Comparison of ENCODE assay signal across 30 cellular contexts in genomic region chrX:66902081-66902480, GRCh38.
"Had no signal": no experiment of that assay in that cellular context is flagged by ENCODE, and none has a peak within 500 bp of the region (broad histone marks: within the 10 kb centered on the region; RNA-seq: fewer than 3 reads in every experiment).

No MANE protein-coding gene starts in this region.

- ATAC-seq: mucosa of descending colon; naive thymus-derived CD4-positive, alpha-beta T cell; natural killer cell treated with Interleukin-12 subunit alpha and Interleukin-12 subunit beta and Interleukin-15 and Interleukin-18, amount 100 ng/mL, for 72 hours; pancreas; right cardiac atrium; sciatic nerve; stimulated activated naive B cell treated with anti-CD40 and anti-IgM and Interleukin-4, amounts not matched to agents 10 μg/mL and 1 μg/mL and 100 μg/mL, for 72 hours; stimulated activated naive CD8-positive, alpha-beta T cell treated with anti-CD3 and anti-CD28 coated beads, Interleukin-15, Interleukin-2, amounts not matched to agents 100 U/mL and 50 U/mL, for 24 hours had no signal

- H3K36me3 Mint-ChIP-seq: immature natural killer cell; naive thymus-derived CD4-positive, alpha-beta T cell; natural killer cell treated with Interleukin-12 subunit alpha and Interleukin-12 subunit beta and Interleukin-15 and Interleukin-18, amount 100 ng/mL, for 72 hours; stimulated activated naive B cell treated with anti-CD40 and anti-IgM and Interleukin-4, amounts not matched to agents 10 μg/mL and 1 μg/mL and 100 μg/mL, for 72 hours had no signal

- DNase-seq: hypothalamus; immature natural killer cell; kidney; left ventricle myocardium inferior; mesendoderm; midbrain; mucosa of descending colon; naive thymus-derived CD4-positive, alpha-beta T cell; nucleus accumbens; pancreas; posterior cingulate gyrus; retina; right cardiac atrium; stimulated activated CD4-positive, alpha-beta T cell treated with anti-CD3 and anti-CD28 coated beads, Interleukin-12 subunit alpha, Interleukin-12 subunit beta, amount 100 ng/mL, for 4 hours; stimulated activated CD4-positive, alpha-beta T cell treated with anti-CD3 and anti-CD28 coated beads, Interleukin-15, amount 100 ng/mL, for 24 hours; stimulated activated CD4-positive, alpha-beta T cell treated with anti-CD3 and anti-CD28 coated beads, Interleukin-2, amount 100 ng/mL, for 24 hours; stimulated activated CD4-positive, alpha-beta T cell treated with anti-CD3 and anti-CD28 coated beads, Interleukin-4, amount 100 ng/mL, for 1 hour; stimulated activated naive B cell treated with anti-CD40 and anti-IgM and Interleukin-4, amounts not matched to agents 10 μg/mL and 1 μg/mL and 100 μg/mL, for 72 hours; stimulated activated naive CD8-positive, alpha-beta T cell treated with anti-CD3 and anti-CD28 coated beads, Interleukin-15, Interleukin-2, amounts not matched to agents 100 U/mL and 50 U/mL, for 24 hours; stomach; testis; thyroid gland; transverse colon; upper lobe of left lung had no signal

- H3K27me3 Mint-ChIP-seq: naive thymus-derived CD4-positive, alpha-beta T cell; stimulated activated naive B cell treated with anti-CD40 and anti-IgM and Interleukin-4, amounts not matched to agents 10 μg/mL and 1 μg/mL and 100 μg/mL, for 72 hours had no signal

- H3K27ac ChIP-seq: left ventricle myocardium inferior, pancreas, prostate gland, skin epidermis, stomach, testis, thyroid gland, transverse colon, upper lobe of left lung, vagina had no signal

- H3K9me3 Mint-ChIP-seq: immature natural killer cell; natural killer cell treated with Interleukin-12 subunit alpha and Interleukin-12 subunit beta and Interleukin-15 and Interleukin-18, amount 100 ng/mL, for 72 hours; stimulated activated naive B cell treated with anti-CD40 and anti-IgM and Interleukin-4, amounts not matched to agents 10 μg/mL and 1 μg/mL and 100 μg/mL, for 72 hours had no signal

- H3K27ac Mint-ChIP-seq: immature natural killer cell; naive thymus-derived CD4-positive, alpha-beta T cell; natural killer cell treated with Interleukin-12 subunit alpha and Interleukin-12 subunit beta and Interleukin-15 and Interleukin-18, amount 100 ng/mL, for 72 hours; stimulated activated naive B cell treated with anti-CD40 and anti-IgM and Interleukin-4, amounts not matched to agents 10 μg/mL and 1 μg/mL and 100 μg/mL, for 72 hours had no signal

- H3K4me1 Mint-ChIP-seq: immature natural killer cell; naive thymus-derived CD4-positive, alpha-beta T cell; neural crest cell; stimulated activated naive B cell treated with anti-CD40 and anti-IgM and Interleukin-4, amounts not matched to agents 10 μg/mL and 1 μg/mL and 100 μg/mL, for 72 hours had no signal

- H3K4me3 Mint-ChIP-seq: immature natural killer cell; naive thymus-derived CD4-positive, alpha-beta T cell; natural killer cell treated with Interleukin-12 subunit alpha and Interleukin-12 subunit beta and Interleukin-15 and Interleukin-18, amount 100 ng/mL, for 72 hours; neural crest cell; stimulated activated naive B cell treated with anti-CD40 and anti-IgM and Interleukin-4, amounts not matched to agents 10 μg/mL and 1 μg/mL and 100 μg/mL, for 72 hours had no signal
